Comparison of ENCODE assay signal across 19 cellular contexts in genomic region chr4:142324572-142324971, GRCh38.
DNase-seq lines count a peak whose midpoint lies in the region; ATAC-seq and TF ChIP-seq lines count a peak whose summit lies in the region.
"Had no signal": no experiment of that assay in that cellular context is flagged by ENCODE, and none has a peak within 500 bp of the region (broad histone marks: within the 10 kb centered on the region; RNA-seq: fewer than 3 reads in every experiment).

No MANE protein-coding gene starts in this region.

- TF ChIP-seq CTCF in PC-3 (conservative IDR thresholded peaks at IDR 0.05; ENCODE audit: low read depth, low read length), result no peak

- CTCF ChIA-PET in PC-3 (lab: Charles Lee), result no interaction called here

- no peaks in the 10 kb centered on the region for H3K79me2 ChIP-seq in PC-3 (ENCODE audit: low read length)

- H3K36me3 Mint-ChIP-seq in activated CD4-positive, alpha-beta T cell treated with anti-CD3 and anti-CD28 coated beads, Interleukin-2, amount 10 ng/mL, durations not matched to agents 24 days and 14 days (ENCODE audit: low read depth), result peaks cover 33% of the 10 kb centered on the region
- H3K36me3 Mint-ChIP-seq in activated T-helper 17 cell treated with anti-CD3 and anti-CD28 coated beads, Interleukin-2, amount 50 U/mL, for 72 hours (ENCODE audit: low read depth), result peaks cover 86% of the 10 kb centered on the region

- H3K4me1 ChIP-seq in PC-3 (ENCODE audit: insufficient read depth, low read length), result no peaks in the 10 kb centered on the region
- H3K4me1 ChIP-seq: colonic mucosa, tibial artery had no signal

- H3K9ac ChIP-seq in PC-3 (ENCODE audit: low read length), result no peak overlapping the region

- no peak overlapping the region for H3K27ac ChIP-seq in PC-3 (ENCODE audit: low read length)
- H3K27ac ChIP-seq: C4-2B, colonic mucosa, gastrocnemius medialis, HL-60, tibial artery, VCaP had no signal

- POLR2A ChIA-PET in PC-3 (lab: Charles Lee; ENCODE audit: unreplicated experiment), result no interaction called here

- H3K4me1 Mint-ChIP-seq in activated CD4-positive, alpha-beta T cell treated with anti-CD3 and anti-CD28 coated beads, Interleukin-2, amount 10 ng/mL, durations not matched to agents 24 days and 14 days, result peaks cover 30% of the 10 kb centered on the region
- H3K4me1 Mint-ChIP-seq in activated T-helper 17 cell treated with anti-CD3 and anti-CD28 coated beads, Interleukin-2, amount 50 U/mL, for 72 hours, result peaks cover 42% of the 10 kb centered on the region

- H3K4me3 Mint-ChIP-seq in activated CD4-positive, alpha-beta T cell treated with anti-CD3 and anti-CD28 coated beads, Interleukin-2, amount 10 ng/mL, durations not matched to agents 24 days and 14 days, result peak overlapping the region; percentile 30
- H3K4me3 Mint-ChIP-seq in activated T-helper 17 cell treated with anti-CD3 and anti-CD28 coated beads, Interleukin-2, amount 50 U/mL, for 72 hours, result peak overlapping the region; percentile 59

- H3K27me3 ChIP-seq in PC-3 (ENCODE audit: low read length), result no peaks in the 10 kb centered on the region
- H3K27me3 ChIP-seq: colonic mucosa, gastrocnemius medialis, tibial artery had no signal

- H3K9me3 ChIP-seq in PC-3 (ENCODE audit: low read length), result no peaks in the 10 kb centered on the region
- H3K9me3 ChIP-seq: colonic mucosa, gastrocnemius medialis, tibial artery had no signal

- peak; percentile 69 for DNase-seq in activated CD4-positive, alpha-beta T cell treated with anti-CD3 and anti-CD28 coated beads, Interleukin-2, amount 10 ng/mL, durations not matched to agents 24 days and 14 days
- DNase-seq in activated CD4-positive, alpha-beta T cell treated with anti-CD3 and anti-CD28 coated beads, Interleukin-2, amount 50 U/mL, for 4 hours, result no peak
- DNase-seq in NCI-H748 (lab: John Stamatoyannopoulos, UW; ENCODE audit: unreplicated experiment) (no peak), Ammon's horn (ENCODE audit: low spot score) (no peak), PC-3 (no peak)
- DNase-seq: colonic mucosa; DND-41; gastrocnemius medialis; NCI-H2107; NCI-H82; stimulated activated CD4-positive, alpha-beta T cell treated with anti-CD3 and anti-CD28 coated beads, Interleukin-4, amount 100 ng/mL, for 24 hours; tibial artery had no signal

- no peaks in the 10 kb centered on the region for H3K36me3 ChIP-seq in PC-3 (ENCODE audit: low read depth, low read length)
- H3K36me3 ChIP-seq: colonic mucosa, gastrocnemius medialis, tibial artery had no signal

- no peaks in the 10 kb centered on the region for H4K20me1 ChIP-seq in PC-3 (ENCODE audit: low read length)

- H3K4me2 ChIP-seq in PC-3 (ENCODE audit: low read length), result no peak overlapping the region

- peaks cover 6% of the 10 kb centered on the region for H3K9me3 Mint-ChIP-seq in activated CD4-positive, alpha-beta T cell treated with anti-CD3 and anti-CD28 coated beads, Interleukin-2, amount 10 ng/mL, durations not matched to agents 24 days and 14 days
- no peaks in the 10 kb centered on the region for H3K9me3 Mint-ChIP-seq in activated T-helper 17 cell treated with anti-CD3 and anti-CD28 coated beads, Interleukin-2, amount 50 U/mL, for 72 hours

- no peak overlapping the region for H3K4me3 ChIP-seq in PC-3 (ENCODE audit: low read length)
- H3K4me3 ChIP-seq: colonic mucosa, gastrocnemius medialis, tibial artery had no signal

- H3K9me2 ChIP-seq in PC-3 (replicated peaks; ENCODE audit: low read length), result no peaks in the 10 kb centered on the region

- no TSS peak for BruUV-seq in PC-3 (replicated peaks; lab: Mats Ljungman, UMichigan)

- H3K27me3 Mint-ChIP-seq in activated CD4-positive, alpha-beta T cell treated with anti-CD3 and anti-CD28 coated beads, Interleukin-2, amount 10 ng/mL, durations not matched to agents 24 days and 14 days, result no peaks in the 10 kb centered on the region
- no peaks in the 10 kb centered on the region for H3K27me3 Mint-ChIP-seq in activated T-helper 17 cell treated with anti-CD3 and anti-CD28 coated beads, Interleukin-2, amount 50 U/mL, for 72 hours

- H3K27ac Mint-ChIP-seq in activated CD4-positive, alpha-beta T cell treated with anti-CD3 and anti-CD28 coated beads, Interleukin-2, amount 10 ng/mL, durations not matched to agents 24 days and 14 days, result peak overlapping the region; percentile 66
- H3K27ac Mint-ChIP-seq in activated T-helper 17 cell treated with anti-CD3 and anti-CD28 coated beads, Interleukin-2, amount 50 U/mL, for 72 hours, result peak overlapping the region; percentile 44

- intact Hi-C loops in activated CD4-positive, alpha-beta T cell treated with anti-CD3 and anti-CD28 coated beads, Interleukin-2, amount 10 ng/mL, durations not matched to agents 24 days and 14 days (cut with micrococcal nuclease), result no loop called here
- intact Hi-C loops in PC-3 (cut with micrococcal nuclease), result no loop called here

- H2AFZ ChIP-seq in PC-3 (ENCODE audit: low read length), result no peak overlapping the region

- no peaks in the 10 kb centered on the region for H3F3A ChIP-seq in PC-3 (ENCODE audit: low read length, unreplicated experiment)

- peak; percentile 68 for ATAC-seq in GM18870 (IDR thresholded peaks at IDR 0.05; ENCODE audit: unreplicated experiment)
- peak; percentile 77 for ATAC-seq in HG02798 (IDR thresholded peaks at IDR 0.05; ENCODE audit: poor library complexity, unreplicated experiment)
- peak; percentile 89 for ATAC-seq in activated T-helper 17 cell treated with anti-CD3 and anti-CD28 coated beads, Interleukin-2, amount 50 U/mL, for 72 hours (replicated peaks)
- no peak for ATAC-seq in PC-3
- ATAC-seq: gastrocnemius medialis, left lobe of liver had no signal
